Comparison of ENCODE assay signal across 1 cellular context in the genomic region with DNA sequence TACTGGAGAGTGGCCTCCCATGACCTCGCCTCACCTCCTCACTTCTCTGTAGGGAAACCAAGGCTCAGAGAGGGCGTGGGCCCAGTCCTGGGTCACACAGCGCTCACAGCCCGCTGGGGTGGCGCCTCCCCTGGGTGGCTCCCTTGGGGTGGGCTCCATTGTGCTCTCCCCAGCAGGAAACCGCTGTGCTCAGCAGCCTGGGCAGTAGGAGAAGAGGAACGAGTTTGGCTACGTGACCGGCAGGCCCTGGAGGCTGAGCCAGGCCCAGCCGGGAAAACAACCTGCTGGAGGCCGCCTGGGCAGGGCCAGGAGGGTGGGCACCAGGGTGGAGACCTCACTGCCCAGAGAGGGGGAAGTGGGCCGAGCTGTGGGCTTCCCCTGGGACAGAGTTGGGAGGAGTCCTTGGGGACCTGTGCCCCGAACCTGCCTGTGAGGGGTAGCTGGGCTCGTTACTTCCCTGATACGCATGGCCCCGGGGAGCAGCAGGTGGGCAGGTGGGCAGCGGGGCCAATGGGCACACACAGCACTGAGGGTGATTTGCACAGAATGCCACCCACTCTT.
A peak's percentile ranks its signal among the peaks of the same experiment; 100 is the strongest.
TF ChIP-seq lines count a peak whose summit lies in the region.

No MANE protein-coding gene starts in this region.

TF ChIP-seq in K562, 482 proteins besides CTCF, POLR2A, EP300 and RAD21:
- no peak for TF ChIP-seq ZNF668 (CRISPR knock-in tag; IDR thresholded peaks at IDR 0.05)
- TF ChIP-seq CSDE1 (IDR thresholded peaks at IDR 0.05), result no peak
- TF ChIP-seq HMG20A (CRISPR knock-in tag; conservative IDR thresholded peaks at IDR 0.05), result no peak
- peak; percentile 82 for TF ChIP-seq ZFP36 (IDR thresholded peaks at IDR 0.05; ENCODE audit: low read depth, low read length, partially characterized antibody)
- TF ChIP-seq, protein P1, sequence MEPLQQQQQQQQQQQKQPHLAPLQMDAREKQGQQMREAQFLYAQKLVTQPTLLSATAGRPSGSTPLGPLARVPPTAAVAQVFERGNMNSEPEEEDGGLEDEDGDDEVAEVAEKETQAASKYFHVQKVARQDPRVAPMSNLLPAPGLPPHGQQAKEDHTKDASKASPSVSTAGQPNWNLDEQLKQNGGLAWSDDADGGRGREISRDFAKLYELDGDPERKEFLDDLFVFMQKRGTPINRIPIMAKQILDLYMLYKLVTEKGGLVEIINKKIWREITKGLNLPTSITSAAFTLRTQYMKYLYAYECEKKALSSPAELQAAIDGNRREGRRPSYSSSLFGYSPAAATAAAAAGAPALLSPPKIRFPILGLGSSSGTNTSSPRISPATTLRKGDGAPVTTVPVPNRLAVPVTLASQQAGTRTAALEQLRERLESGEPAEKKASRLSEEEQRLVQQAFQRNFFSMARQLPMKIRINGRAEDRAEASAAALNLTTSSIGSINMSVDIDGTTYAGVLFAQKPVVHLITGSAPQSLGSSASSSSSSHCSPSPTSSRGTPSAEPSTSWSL (CRISPR knock-in tag; IDR thresholded peaks at IDR 0.05; ENCODE audit: borderline replicate concordance), result no peak
- TF ChIP-seq RBM34 (IDR thresholded peaks at IDR 0.05; ENCODE audit: borderline replicate concordance, insufficient read depth, low read length), result no peak
- no peak for TF ChIP-seq MYNN (IDR thresholded peaks at IDR 0.05)
- TF ChIP-seq MYNN (CRISPR knock-in tag; IDR thresholded peaks at IDR 0.05), result no peak
- TF ChIP-seq KDM1A (IDR thresholded peaks at IDR 0.05), result peak; percentile 41 to 52; a peak in 1 of 4 replicates
- TF ChIP-seq BCOR (IDR thresholded peaks at IDR 0.05), result peak; percentile 77
- no peak for TF ChIP-seq SMAD4 (CRISPR knock-in tag; conservative IDR thresholded peaks at IDR 0.05)
- TF ChIP-seq ZC3H11A (IDR thresholded peaks at IDR 0.05; ENCODE audit: low read depth, low read length), result no peak
- TF ChIP-seq ZNF143 (CRISPR knock-in tag; IDR thresholded peaks at IDR 0.05), result no peak
- TF ChIP-seq, protein P2, sequence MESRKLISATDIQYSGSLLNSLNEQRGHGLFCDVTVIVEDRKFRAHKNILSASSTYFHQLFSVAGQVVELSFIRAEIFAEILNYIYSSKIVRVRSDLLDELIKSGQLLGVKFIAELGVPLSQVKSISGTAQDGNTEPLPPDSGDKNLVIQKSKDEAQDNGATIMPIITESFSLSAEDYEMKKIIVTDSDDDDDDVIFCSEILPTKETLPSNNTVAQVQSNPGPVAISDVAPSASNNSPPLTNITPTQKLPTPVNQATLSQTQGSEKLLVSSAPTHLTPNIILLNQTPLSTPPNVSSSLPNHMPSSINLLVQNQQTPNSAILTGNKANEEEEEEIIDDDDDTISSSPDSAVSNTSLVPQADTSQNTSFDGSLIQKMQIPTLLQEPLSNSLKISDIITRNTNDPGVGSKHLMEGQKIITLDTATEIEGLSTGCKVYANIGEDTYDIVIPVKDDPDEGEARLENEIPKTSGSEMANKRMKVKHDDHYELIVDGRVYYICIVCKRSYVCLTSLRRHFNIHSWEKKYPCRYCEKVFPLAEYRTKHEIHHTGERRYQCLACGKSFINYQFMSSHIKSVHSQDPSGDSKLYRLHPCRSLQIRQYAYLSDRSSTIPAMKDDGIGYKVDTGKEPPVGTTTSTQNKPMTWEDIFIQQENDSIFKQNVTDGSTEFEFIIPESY (CRISPR knock-in tag; IDR thresholded peaks at IDR 0.05), result peak; percentile 55; the same call in 1 of the 2 replicates
- TF ChIP-seq, protein P3, sequence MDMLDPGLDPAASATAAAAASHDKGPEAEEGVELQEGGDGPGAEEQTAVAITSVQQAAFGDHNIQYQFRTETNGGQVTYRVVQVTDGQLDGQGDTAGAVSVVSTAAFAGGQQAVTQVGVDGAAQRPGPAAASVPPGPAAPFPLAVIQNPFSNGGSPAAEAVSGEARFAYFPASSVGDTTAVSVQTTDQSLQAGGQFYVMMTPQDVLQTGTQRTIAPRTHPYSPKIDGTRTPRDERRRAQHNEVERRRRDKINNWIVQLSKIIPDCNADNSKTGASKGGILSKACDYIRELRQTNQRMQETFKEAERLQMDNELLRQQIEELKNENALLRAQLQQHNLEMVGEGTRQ (CRISPR knock-in tag; IDR thresholded peaks at IDR 0.05), result no peak
- TF ChIP-seq, protein P4, sequence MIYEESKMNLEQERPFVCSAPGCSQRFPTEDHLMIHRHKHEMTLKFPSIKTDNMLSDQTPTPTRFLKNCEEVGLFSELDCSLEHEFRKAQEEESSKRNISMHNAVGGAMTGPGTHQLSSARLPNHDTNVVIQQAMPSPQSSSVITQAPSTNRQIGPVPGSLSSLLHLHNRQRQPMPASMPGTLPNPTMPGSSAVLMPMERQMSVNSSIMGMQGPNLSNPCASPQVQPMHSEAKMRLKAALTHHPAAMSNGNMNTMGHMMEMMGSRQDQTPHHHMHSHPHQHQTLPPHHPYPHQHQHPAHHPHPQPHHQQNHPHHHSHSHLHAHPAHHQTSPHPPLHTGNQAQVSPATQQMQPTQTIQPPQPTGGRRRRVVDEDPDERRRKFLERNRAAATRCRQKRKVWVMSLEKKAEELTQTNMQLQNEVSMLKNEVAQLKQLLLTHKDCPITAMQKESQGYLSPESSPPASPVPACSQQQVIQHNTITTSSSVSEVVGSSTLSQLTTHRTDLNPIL (CRISPR knock-in tag; IDR thresholded peaks at IDR 0.05), result no peak
- peak; percentile 17 for TF ChIP-seq RBM25 (IDR thresholded peaks at IDR 0.05; ENCODE audit: low read depth, low read length, severe bottlenecking)
TF ChIP-seq in K562: peak in this region for 5.
